In the genomic region with DNA sequence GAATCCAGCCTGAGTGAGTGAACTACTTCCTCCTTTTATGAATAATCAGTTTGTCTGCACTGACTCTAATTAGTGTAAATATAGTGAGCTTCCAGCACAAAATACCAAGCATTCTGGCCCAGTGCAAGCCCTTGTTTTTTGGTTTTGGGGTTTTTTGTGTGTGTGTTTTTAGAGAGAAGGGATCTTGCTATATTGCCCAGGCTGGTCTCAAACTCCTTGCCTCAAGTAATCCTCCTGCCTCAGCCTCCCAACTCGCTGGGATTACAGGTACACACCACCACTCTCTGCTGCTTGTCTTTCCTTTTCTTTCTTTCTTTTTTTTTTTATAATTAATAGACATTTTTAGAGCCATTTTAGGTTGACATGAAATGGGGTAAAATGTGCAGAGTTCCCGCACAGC, we compare ENCODE assay signal across 20 cellular contexts.
DNase-seq lines count a peak whose midpoint lies in the region; ATAC-seq, FAIRE-seq and TF ChIP-seq lines count a peak whose summit lies in the region.
"Had no signal": no experiment of that assay in that cellular context is flagged by ENCODE, and none has a peak within 500 bp of the region (broad histone marks: within the 10 kb centered on the region; RNA-seq: fewer than 3 reads in every experiment).

No MANE protein-coding gene starts in this region.

- H3K79me2 ChIP-seq in astrocyte (ENCODE audit: insufficient read depth, low read length), result no peaks in the 10 kb centered on the region

- no peak overlapping the region for H2AK9ac ChIP-seq in IMR-90 (replicated peaks; ENCODE audit: low read depth, low read length, poor library complexity)

- ATAC-seq in IMR-90 (ENCODE audit: low read depth), result no peak
- ATAC-seq in Right ventricle myocardium inferior, result no peak
- ATAC-seq in GM21515 (IDR thresholded peaks at IDR 0.05; ENCODE audit: unreplicated experiment), result no peak

- no peaks in the 10 kb centered on the region for H3K36me3 ChIP-seq in Caco-2 (ENCODE audit: control insufficient read depth, insufficient read depth, low read length)
- H3K36me3 ChIP-seq in IMR-90 (ENCODE audit: control insufficient read depth, insufficient read depth, low read length), result no peaks in the 10 kb centered on the region
- no peaks in the 10 kb centered on the region for H3K36me3 ChIP-seq in astrocyte (ENCODE audit: insufficient read depth, low read length)
- H3K36me3 ChIP-seq: SJCRH30 had no signal

- no TSS peak for BruUV-seq in Caco-2 (replicated peaks; lab: Mats Ljungman, UMichigan)
- BruUV-seq in IMR-90 (replicated peaks; lab: Mats Ljungman, UMichigan), result no TSS peak

- FAIRE-seq in astrocyte (lab: Jason Lieb, UNC), result no peak
- FAIRE-seq: HTR-8/SVneo had no signal

- no peaks in the 10 kb centered on the region for H3K9me1 ChIP-seq in IMR-90 (ENCODE audit: insufficient read depth, low read length)

- no peak overlapping the region for H3K27ac ChIP-seq in IMR-90 (ENCODE audit: insufficient read depth, low read length)
- H3K27ac ChIP-seq in astrocyte (ENCODE audit: low read depth, low read length), result no peak overlapping the region
- H3K27ac ChIP-seq: C4-2B, HL-60, SJCRH30 had no signal

- H3K4me1 Mint-ChIP-seq in Caco-2 (ENCODE audit: low read depth, unreplicated experiment), result peaks cover 44% of the 10 kb centered on the region
- H3K4me1 Mint-ChIP-seq in astrocyte (ENCODE audit: low read depth, unreplicated experiment), result peaks cover 32% of the 10 kb centered on the region
- H3K4me1 Mint-ChIP-seq in mesothelial cell of epicardium, result peaks cover 45% of the 10 kb centered on the region

- no peak overlapping the region for H2BK5ac ChIP-seq in IMR-90 (ENCODE audit: low read depth, low read length, poor library complexity, severe bottlenecking)

- no peak overlapping the region for H2BK15ac ChIP-seq in IMR-90 (ENCODE audit: low read depth, low read length)

- dilution Hi-C loops in IMR-90 (cut with HindIII; ENCODE audit: low sequenced_read_pairs, unreplicated experiment), result no loop called here

- no peak overlapping the region for H4K8ac ChIP-seq in IMR-90 (ENCODE audit: low read depth in 2 of 2, low read length in 2 of 2)

- no peak overlapping the region for H2BK20ac ChIP-seq in IMR-90 (ENCODE audit: low read depth, low read length)

- no peak overlapping the region for H2AFZ ChIP-seq in IMR-90 (replicated peaks; ENCODE audit: low read length, poor library complexity)
- H2AFZ ChIP-seq in astrocyte (ENCODE audit: low read depth, low read length), result no peak overlapping the region

- H3K9me3 ChIP-seq in Caco-2 (no peaks in the 10 kb centered on the region), IMR-90 (ENCODE audit: control insufficient read depth, insufficient read depth, low read length) (no peaks in the 10 kb centered on the region), astrocyte (ENCODE audit: insufficient read depth, low read depth, low read length) (no peaks in the 10 kb centered on the region)
- H3K9me3 ChIP-seq: SJCRH30 had no signal

- H3K56ac ChIP-seq in IMR-90 (ENCODE audit: extremely low read depth, insufficient read depth, low read length), result no peak overlapping the region

- H2AK5ac ChIP-seq in IMR-90 (ENCODE audit: low read depth, low read length), result no peak overlapping the region; the same call in 1 of the 2 replicates

- no peaks in the 10 kb centered on the region for H3K79me1 ChIP-seq in IMR-90 (ENCODE audit: low read depth in 1 of 2, low read length in 2 of 2)

- H3K4me3 Mint-ChIP-seq in Caco-2 (ENCODE audit: unreplicated experiment), result no peak overlapping the region
- H3K4me3 Mint-ChIP-seq in astrocyte (ENCODE audit: unreplicated experiment), result peak overlapping the region; percentile 60
- H3K4me3 Mint-ChIP-seq in mesothelial cell of epicardium, result no peak overlapping the region

- no peak overlapping the region for H3K23ac ChIP-seq in IMR-90 (ENCODE audit: low read depth, low read length)

- DNase-seq in Caco-2, result no peak
- no peak for DNase-seq in IMR-90
- no peak for DNase-seq in astrocyte (ENCODE audit: low read depth)
- no peak for DNase-seq in mesothelial cell of epicardium (ENCODE audit: low spot score in 2 of 2, unreplicated experiment in 2 of 2)
- DNase-seq in Right ventricle myocardium inferior (ENCODE audit: missing footprints), result no peak
- no peak for DNase-seq in hypothalamus (lab: John Stamatoyannopoulos, UW)
- no peak for DNase-seq in GM19238 (ENCODE audit: insufficient read length, low spot score)
- DNase-seq: EL, H7, KBM-7, NCI-H1048, NCI-H2107, NCI-H2227 treated with DMSO at 0.1 percent for 48 hours, NCI-H524, RPMI8226, SJCRH30 had no signal

- H3K4me2 ChIP-seq in IMR-90 (ENCODE audit: low read depth, low read length), result no peak overlapping the region
- H3K4me2 ChIP-seq in astrocyte (ENCODE audit: low read length), result no peak overlapping the region

- peaks cover 37% of the 10 kb centered on the region for H3K4me1 ChIP-seq in Caco-2
- peaks cover 4% of the 10 kb centered on the region; the same call in 1 of the 2 replicates for H3K4me1 ChIP-seq in IMR-90 (ENCODE audit: control insufficient read depth, insufficient read depth, low read length)
- peaks cover 3% of the 10 kb centered on the region for H3K4me1 ChIP-seq in astrocyte (ENCODE audit: insufficient read depth, low read length)
- H3K4me1 ChIP-seq: SJCRH30 had no signal

- H4K20me1 ChIP-seq in IMR-90 (ENCODE audit: insufficient read depth, low read length) (no peaks in the 10 kb centered on the region), astrocyte (ENCODE audit: insufficient read depth, low read length) (no peaks in the 10 kb centered on the region)

- no CpG with 5 or more reads among the region's 2 CpGs for WGBS in IMR-90 (ENCODE audit: extremely low coverage in 2 of 2, insufficient read length in 1 of 2), 2 experiments

- no peak overlapping the region for H3K18ac ChIP-seq in IMR-90 (ENCODE audit: low read depth, low read length)

- H3K27me3 ChIP-seq in Caco-2 (replicated peaks; ENCODE audit: control insufficient read depth, insufficient read depth, low read length) (no peaks in the 10 kb centered on the region), IMR-90 (ENCODE audit: control insufficient read depth, insufficient read depth, low read length) (no peaks in the 10 kb centered on the region), astrocyte (ENCODE audit: insufficient read depth, low read length) (no peaks in the 10 kb centered on the region)
- H3K27me3 ChIP-seq: SJCRH30 had no signal

- TF ChIP-seq CTCF in Caco-2 (IDR thresholded peaks at IDR 0.05; ENCODE audit: insufficient read depth in 1 of 2, low read depth in 1 of 2, low read length in 1 of 2, severe bottlenecking in 1 of 2, unreplicated experiment in 1 of 2) (no peak), IMR-90 (conservative IDR thresholded peaks at IDR 0.05; ENCODE audit: low read depth, low read length) (no peak), astrocyte (IDR thresholded peaks at IDR 0.05; ENCODE audit: insufficient read depth, low read depth, low read length) (no peak), mesothelial cell of epicardium (IDR thresholded peaks at IDR 0.05; ENCODE audit: unreplicated experiment) (no peak)

- H3K4me3 ChIP-seq in Caco-2 (ENCODE audit: low read depth, low read length), result no peak overlapping the region
- no peak overlapping the region for H3K4me3 ChIP-seq in IMR-90 (ENCODE audit: insufficient read depth, low read depth, low read length)
- H3K4me3 ChIP-seq in astrocyte (ENCODE audit: insufficient read depth, low read depth, low read length), result no peak overlapping the region
- H3K4me3 ChIP-seq: SJCRH30 had no signal

- no peaks in the 10 kb centered on the region for H3K36me3 Mint-ChIP-seq in Caco-2 (ENCODE audit: insufficient read depth, unreplicated experiment)
- H3K36me3 Mint-ChIP-seq in astrocyte (ENCODE audit: low read depth, unreplicated experiment), result no peaks in the 10 kb centered on the region
- no peaks in the 10 kb centered on the region for H3K36me3 Mint-ChIP-seq in mesothelial cell of epicardium

- H3K27me3 Mint-ChIP-seq in Caco-2 (ENCODE audit: insufficient read depth, unreplicated experiment) (no peaks in the 10 kb centered on the region), astrocyte (ENCODE audit: low read depth, unreplicated experiment) (no peaks in the 10 kb centered on the region), mesothelial cell of epicardium (ENCODE audit: low read depth) (no peaks in the 10 kb centered on the region)

- CTCF ChIA-PET in Caco-2 (lab: Charles Lee) (interaction anchor here (1.0 to 1.9 kb wide), 2 partner anchors 213 to 215 kb away, joined by 3 to 6 read pairs; no protein-coding TSS in a partner anchor), IMR-90 (lab: Yijun Ruan, JAX) (interaction anchor here (0.5 to 1.4 kb wide), 2 partner anchors 25 to 214 kb away, joined by 3 to 4 read pairs; no protein-coding TSS in a partner anchor)

- intact Hi-C loops in Caco-2 (cut with micrococcal nuclease; ENCODE audit: unreplicated experiment), result no loop called here
- intact Hi-C loops in IMR-90 (cut with micrococcal nuclease), result loop anchor here (1.0 kb wide), 1 partner anchor 55 kb away; no protein-coding TSS in a partner anchor
- intact Hi-C loops in Right ventricle myocardium inferior (cut with DNase I), result no loop called here

- POLR2A ChIA-PET in Caco-2 (lab: Charles Lee) (interaction anchor here (0.6 kb wide), 1 partner anchor 183 kb away, joined by 4 read pairs; no protein-coding TSS in a partner anchor), IMR-90 (lab: Charles Lee; ENCODE audit: unreplicated experiment) (no interaction called here)

- H3K9me3 Mint-ChIP-seq in Caco-2 (ENCODE audit: unreplicated experiment) (no peaks in the 10 kb centered on the region), astrocyte (ENCODE audit: unreplicated experiment) (no peaks in the 10 kb centered on the region), mesothelial cell of epicardium (no peaks in the 10 kb centered on the region)

- no peak overlapping the region for H2BK120ac ChIP-seq in IMR-90 (ENCODE audit: low read depth, low read length)

- TF ChIP-seq RAD21 in IMR-90 (IDR thresholded peaks at IDR 0.05; ENCODE audit: low read length), result no peak

- H3K4ac ChIP-seq in IMR-90 (ENCODE audit: low read depth, low read length), result no peak overlapping the region

- no peak for TF ChIP-seq POLR2A in IMR-90 (IDR thresholded peaks at IDR 0.05; ENCODE audit: low read depth, low read length)

- no peak overlapping the region; the same call in 1 of the 2 replicates for H4K91ac ChIP-seq in IMR-90 (ENCODE audit: insufficient read depth, low read depth, low read length)

- H3K9ac ChIP-seq in IMR-90 (ENCODE audit: low read depth, low read length), result no peak overlapping the region
- H3K9ac ChIP-seq in astrocyte (ENCODE audit: low read length), result no peak overlapping the region

- H3K27ac Mint-ChIP-seq in Caco-2 (ENCODE audit: unreplicated experiment), result peak overlapping the region; percentile 35
- no peak overlapping the region for H3K27ac Mint-ChIP-seq in astrocyte (ENCODE audit: unreplicated experiment)
- peak overlapping the region; percentile 76 for H3K27ac Mint-ChIP-seq in mesothelial cell of epicardium

- H4K5ac ChIP-seq in IMR-90 (ENCODE audit: low read depth, low read length), result 0 out of 2 replicates have a peak overlapping the region, but pooled peaks have one; percentile 15

- in situ Hi-C loops in IMR-90 (cut with MboI; ENCODE audit: low sequenced_read_pairs), result loop anchor here (5.0 to 10.0 kb wide), 2 partner anchors 206 to 664 kb away; no protein-coding TSS in a partner anchor

- H3K14ac ChIP-seq in IMR-90 (replicated peaks; ENCODE audit: low read depth, low read length), result no peak overlapping the region; the same call in 1 of the 2 replicates

TF ChIP-seq in IMR-90, 13 proteins besides CTCF, POLR2A, EP300 and RAD21 (continues in another document):
- TF ChIP-seq SMC3 (IDR thresholded peaks at IDR 0.05; ENCODE audit: low read depth, low read length) (no peak), BHLHE40 (IDR thresholded peaks at IDR 0.05; ENCODE audit: low read depth, low read length) (no peak)
